Comparison of ENCODE assay signal across 27 cellular contexts in genomic region chr1:115829947-115830346, GRCh38. TPM values are rescaled to one million over a fixed set of nuclear protein-coding genes. Genes with fewer than 3 reads are reported as not detected.
DNase-seq lines count a peak whose midpoint lies in the region; ATAC-seq and TF ChIP-seq lines count a peak whose summit lies in the region.
"Had no signal": no experiment of that assay in that cellular context is flagged by ENCODE, and none has a peak within 500 bp of the region (broad histone marks: within the 10 kb centered on the region; RNA-seq: fewer than 3 reads in every experiment).

No MANE protein-coding gene starts in this region.

- TF ChIP-seq POLR2A in vagina (IDR thresholded peaks at IDR 0.05): no peak

- H3K27me3 Mint-ChIP-seq in WTC11 (ENCODE audit: low read depth) (peaks cover 20% of the 10 kb centered on the region), chondrocyte (ENCODE audit: low read depth) (peaks cover 55% of the 10 kb centered on the region)

- H3K27ac ChIP-seq in left lung: no peak overlapping the region
- peak overlapping the region; percentile 39 for H3K27ac ChIP-seq in vagina
- H3K27ac ChIP-seq: A549, parathyroid adenoma, upper lobe of right lung had no signal

- intact Hi-C loops in left lung (cut with DNase I) (no loop called here), vagina (cut with DNase I) (no loop called here)

- CTCF ChIA-PET in WTC11 (lab: Charles Lee): interaction anchor here (1.6 kb wide), 1 partner anchor 191 kb away, joined by 4 read pairs; no protein-coding TSS in a partner anchor

- ATAC-seq in WTC11 (peak; percentile 20), left lung (peak; percentile 7), HG02759 (IDR thresholded peaks at IDR 0.05; ENCODE audit: unreplicated experiment) (no peak), GM18867 (IDR thresholded peaks at IDR 0.05; ENCODE audit: unreplicated experiment) (no peak)
- ATAC-seq: activated naive CD8-positive, alpha-beta T cell treated with anti-CD3 and anti-CD28 coated beads, Interleukin-2, amount 50 U/mL, for 24 hours; naive thymus-derived CD8-positive, alpha-beta T cell had no signal

- DNase-seq in NCI-H2227 (lab: John Stamatoyannopoulos, UW; ENCODE audit: unreplicated experiment): peak; percentile 14
- no peak for DNase-seq in NCI-H2227 treated with DMSO at 0.1 percent for 48 hours (lab: John Stamatoyannopoulos, UW)
- DNase-seq in WTC11 (ENCODE audit: low spot score): peak; percentile 15
- DNase-seq in left lung: no peak
- DNase-seq in vagina (ENCODE audit: extremely low spot score in 2 of 2): no peak
- no peak for DNase-seq in chondrocyte (ENCODE audit: low spot score)
- DNase-seq: activated CD4-positive, alpha-beta memory T cell treated with anti-CD3 and anti-CD28 coated beads for 36 hours; activated gamma-delta T cell; activated naive CD8-positive, alpha-beta T cell treated with anti-CD3 and anti-CD28 coated beads, Interleukin-2, amount 50 U/mL, for 24 hours; activated T-cell treated with anti-CD3 and anti-CD28 coated beads for 4 hours; effector CD8-positive, alpha-beta T cell; Kasumi-1; naive thymus-derived CD8-positive, alpha-beta T cell; NCI-H1092 treated with DMSO at 0.1 percent for 48 hours; NCI-H2029 treated with DMSO at 0.1 percent for 48 hours; NCI-H510A; T-helper 9 cell had no signal

- H3K4me3 Mint-ChIP-seq in WTC11 (peak overlapping the region; percentile 10; the same call in 1 of the 2 replicates), chondrocyte (ENCODE audit: unreplicated experiment) (no peak overlapping the region)
- H3K4me3 Mint-ChIP-seq: activated CD4-positive, alpha-beta memory T cell treated with anti-CD3 and anti-CD28 coated beads for 36 hours; activated naive CD8-positive, alpha-beta T cell treated with anti-CD3 and anti-CD28 coated beads, Interleukin-2, amount 50 U/mL, for 24 hours; B cell; memory B cell had no signal

- H3K36me3 Mint-ChIP-seq in WTC11: no peaks in the 10 kb centered on the region
- no peaks in the 10 kb centered on the region for H3K36me3 Mint-ChIP-seq in chondrocyte (ENCODE audit: low read depth)
- H3K36me3 Mint-ChIP-seq: brain; memory B cell; naive thymus-derived CD8-positive, alpha-beta T cell had no signal

- POLR2A ChIA-PET in WTC11 (lab: Charles Lee): interaction anchor here (0.6 kb wide), 1 partner anchor 154 kb away, joined by 3 read pairs; no protein-coding TSS in a partner anchor

- H3K4me3 ChIP-seq in left lung (no peak overlapping the region), vagina (no peak overlapping the region)
- H3K4me3 ChIP-seq: A549, gastroesophageal sphincter, upper lobe of right lung had no signal

- no peaks in the 10 kb centered on the region for H3K9me3 ChIP-seq in left lung
- H3K9me3 ChIP-seq in vagina: no peaks in the 10 kb centered on the region
- H3K9me3 ChIP-seq: A549, gastroesophageal sphincter, upper lobe of right lung had no signal

- H3K36me3 ChIP-seq in left lung (no peaks in the 10 kb centered on the region), vagina (no peaks in the 10 kb centered on the region)
- H3K36me3 ChIP-seq: gastroesophageal sphincter, upper lobe of right lung had no signal

- H3K4me1 ChIP-seq in left lung (peaks cover 0 to 30% of the 10 kb centered on the region in 2 donors), vagina (peaks cover 21% of the 10 kb centered on the region)
- H3K4me1 ChIP-seq: A549, parathyroid adenoma had no signal

- H3K9me3 Mint-ChIP-seq in WTC11: no peaks in the 10 kb centered on the region
- H3K9me3 Mint-ChIP-seq in chondrocyte (ENCODE audit: low read depth): no peaks in the 10 kb centered on the region
- H3K9me3 Mint-ChIP-seq: activated CD4-positive, alpha-beta memory T cell treated with anti-CD3 and anti-CD28 coated beads for 36 hours; activated naive CD8-positive, alpha-beta T cell treated with anti-CD3 and anti-CD28 coated beads, Interleukin-2, amount 50 U/mL, for 24 hours; memory B cell; naive thymus-derived CD8-positive, alpha-beta T cell had no signal

- 0 out of 2 replicates have a peak overlapping the region, but pooled peaks have one; percentile 33 for H3K27ac Mint-ChIP-seq in WTC11
- H3K27ac Mint-ChIP-seq in chondrocyte (ENCODE audit: unreplicated experiment): no peak overlapping the region
- H3K27ac Mint-ChIP-seq: activated CD4-positive, alpha-beta memory T cell treated with anti-CD3 and anti-CD28 coated beads for 36 hours; activated naive CD8-positive, alpha-beta T cell treated with anti-CD3 and anti-CD28 coated beads, Interleukin-2, amount 50 U/mL, for 24 hours; B cell; memory B cell; naive thymus-derived CD8-positive, alpha-beta T cell had no signal

- H3K4me1 Mint-ChIP-seq in WTC11 (peaks cover 54% of the 10 kb centered on the region), chondrocyte (ENCODE audit: low read depth) (peaks cover 11% of the 10 kb centered on the region)

- TF ChIP-seq CTCF in WTC11 (IDR thresholded peaks at IDR 0.05) (no peak), left lung (IDR thresholded peaks at IDR 0.05) (no peak), vagina (IDR thresholded peaks at IDR 0.05) (no peak), chondrocyte (IDR thresholded peaks at IDR 0.05) (no peak)

- peaks cover 0 to 58% of the 10 kb centered on the region in 2 donors for H3K27me3 ChIP-seq in left lung
- H3K27me3 ChIP-seq in vagina: no peaks in the 10 kb centered on the region

TF ChIP-seq in WTC11, 78 proteins besides CTCF, POLR2A, EP300 and RAD21 (continues in another document):
- TF ChIP-seq ESRRA (CRISPR knock-in tag; IDR thresholded peaks at IDR 0.05; ENCODE audit: borderline replicate concordance): no peak
- no peak for TF ChIP-seq ZSCAN18 (CRISPR knock-in tag; IDR thresholded peaks at IDR 0.05)
- TF ChIP-seq SMAD4 (CRISPR knock-in tag; IDR thresholded peaks at IDR 0.05): no peak
- TF ChIP-seq ELF4 (CRISPR knock-in tag; IDR thresholded peaks at IDR 0.05; ENCODE audit: low read depth): no peak
- no peak for TF ChIP-seq RELA (CRISPR knock-in tag; IDR thresholded peaks at IDR 0.05; ENCODE audit: borderline replicate concordance)
- no peak for TF ChIP-seq E2F1 (CRISPR knock-in tag; IDR thresholded peaks at IDR 0.05)
- TF ChIP-seq ARID4B (CRISPR knock-in tag; IDR thresholded peaks at IDR 0.05; ENCODE audit: borderline replicate concordance): no peak
- TF ChIP-seq MLX (CRISPR knock-in tag; IDR thresholded peaks at IDR 0.05): no peak
- TF ChIP-seq NFYB (CRISPR knock-in tag; conservative IDR thresholded peaks at IDR 0.05; ENCODE audit: low read depth): no peak
- TF ChIP-seq ZNF263 (CRISPR knock-in tag; IDR thresholded peaks at IDR 0.05; ENCODE audit: low read depth): no peak

RNA-seq across cellular contexts. Expression of gene NHLH2, which starts 11.0 kb away (rescaled TPM):
- total RNA-seq in WTC11 (2021) (1.8 to 4.3 TPM (median 2.2 TPM) in 3 replicates), left lung (not detected), vagina (0.25 TPM), chondrocyte (not detected in 3 replicates)
- total RNA-seq: activated CD4-positive, alpha-beta memory T cell treated with anti-CD3 and anti-CD28 coated beads for 36 hours; B cell; gastroesophageal sphincter; naive thymus-derived CD8-positive, alpha-beta T cell; sciatic nerve had no signal

Comparison
In these comparisons a context has a peak if more than half of its experiments do, and no peak if none do; other contexts are left out.
1. DNase-seq: peak in NCI-H2227 (single experiment) and WTC11 (single experiment); none in NCI-H2227 treated with DMSO at 0.1 percent for 48 hours (single experiment), left lung (0 of 2), vagina (0 of 2) and chondrocyte (single experiment).
2. ATAC-seq: peak in WTC11 (single experiment) and left lung (single experiment); none in HG02759 (single experiment) and GM18867 (single experiment).